8 cellular contexts compared by ENCODE assay signal in genomic region chr5:32172908-32173393, GRCh38. TPM values are rescaled to one million over a fixed set of nuclear protein-coding genes. Genes with fewer than 3 reads are reported as not detected.
A peak's percentile ranks its signal among the peaks of the same experiment; 100 is the strongest.
DNase-seq lines count a peak whose midpoint lies in the region; ATAC-seq and TF ChIP-seq lines count a peak whose summit lies in the region.

No MANE protein-coding gene starts in this region.

- ATAC-seq in right lobe of liver (no peak), HG02840 (IDR thresholded peaks at IDR 0.05; ENCODE audit: low FRiP score, unreplicated experiment) (no peak)

- in situ Hi-C loops in astrocyte of the spinal cord (cut with HindIII; ENCODE audit: low sequenced_read_pairs): no loop called here

- CTCF ChIA-PET in AG04450 (lab: Charles Lee): no interaction called here

- POLR2A ChIA-PET in AG04450 (lab: Yijun Ruan, JAX): interaction anchor here (1.2 kb wide), 1 partner anchor 8 kb away, joined by 5 read pairs; no protein-coding TSS in a partner anchor

- H3K27ac ChIP-seq in AG04450 (ENCODE audit: low read depth, low read length): peak overlapping the region; percentile 82
- H3K27ac ChIP-seq in right lobe of liver: peak overlapping the region; percentile 100
- peak overlapping the region; percentile 98 to 100 (median 99) for H3K27ac ChIP-seq in tibial nerve

- H3K36me3 ChIP-seq in right lobe of liver (peaks cover 0 to 22% (median 11%) of the 10 kb centered on the region in 4 donors), tibial nerve (peaks cover 0 to 16% (median 0%) of the 10 kb centered on the region in 3 donors)

- H3K9me3 ChIP-seq in AG04450 (ENCODE audit: control insufficient read depth, insufficient read depth, low read length): no peaks in the 10 kb centered on the region; the same call in 1 of the 2 replicates
- H3K9me3 ChIP-seq in right lobe of liver: no peaks in the 10 kb centered on the region
- no peaks in the 10 kb centered on the region for H3K9me3 ChIP-seq in tibial nerve

- no peak for DNase-seq in AG04450 (ENCODE audit: low read depth, low spot score)
- DNase-seq in HFF-Myc (ENCODE audit: extremely low read depth, low read depth): no peak
- peak; percentile 68 for DNase-seq in astrocyte of the spinal cord (ENCODE audit: low read depth, low spot score)
- DNase-seq in right lobe of liver: no peak
- DNase-seq in tibial nerve (ENCODE audit: low spot score in 2 of 2): no peak
- DNase-seq in stimulated activated CD4-positive, alpha-beta T cell treated with anti-CD3 and anti-CD28 coated beads, Interleukin-1b, Interleukin-23, amount 100 ng/mL, for 48 hours: no peak
- no peak for DNase-seq in Kasumi-1 (lab: John Stamatoyannopoulos, UW)

- TF ChIP-seq POLR2A in right lobe of liver (IDR thresholded peaks at IDR 0.05): no peak
- TF ChIP-seq POLR2A in tibial nerve (IDR thresholded peaks at IDR 0.05): no peak

- no peak for TF ChIP-seq EP300 in tibial nerve (IDR thresholded peaks at IDR 0.05)

- WGBS in right lobe of liver (ENCODE audit: insufficient coverage, low coverage, low lambda C conversion rate, missing lambda C conversion rate): 0% methylated on average over 9 of the region's 9 CpGs
- 1% methylated on average over 9 of the region's 9 CpGs for WGBS in tibial nerve, 2 donors

- no peaks in the 10 kb centered on the region for H3K27me3 ChIP-seq in AG04450 (ENCODE audit: control insufficient read depth, insufficient read depth, low read length)
- no peaks in the 10 kb centered on the region for H3K27me3 ChIP-seq in right lobe of liver
- H3K27me3 ChIP-seq in tibial nerve: no peaks in the 10 kb centered on the region

- peaks cover 0 to 40% (median 7%) of the 10 kb centered on the region in 4 donors for H3K4me1 ChIP-seq in right lobe of liver
- peaks cover 0 to 57% (median 36%) of the 10 kb centered on the region in 4 donors for H3K4me1 ChIP-seq in tibial nerve

- TF ChIP-seq CTCF in AG04450 (IDR thresholded peaks at IDR 0.05; ENCODE audit: low read depth, low read length) (no peak), HFF-Myc (IDR thresholded peaks at IDR 0.05; ENCODE audit: low read depth, low read length, missing control alignments) (no peak), astrocyte of the spinal cord (IDR thresholded peaks at IDR 0.05; ENCODE audit: low read depth, low read length) (no peak), right lobe of liver (IDR thresholded peaks at IDR 0.05) (no peak), tibial nerve (IDR thresholded peaks at IDR 0.05) (no peak)

- H3K4me3 ChIP-seq in AG04450 (ENCODE audit: low read depth, low read length): peak overlapping the region; percentile 83
- peak overlapping the region; percentile 64 for H3K4me3 ChIP-seq in HFF-Myc (replicated peaks; ENCODE audit: low read depth, low read length)
- H3K4me3 ChIP-seq in astrocyte of the spinal cord (ENCODE audit: low read depth, low read length): peak overlapping the region; percentile 74
- peak overlapping the region; percentile 64 to 82 (median 82) for H3K4me3 ChIP-seq in right lobe of liver
- H3K4me3 ChIP-seq in tibial nerve: peak overlapping the region; percentile 83 to 93 (median 91)

- intact Hi-C loops in right lobe of liver (cut with DNase I): no loop called here

RNA-seq across cellular contexts. Expression of gene GOLPH3, which starts 1.2 kb away (rescaled TPM):
- 63.6 and 80.1 TPM in 2 replicates for polyA plus RNA-seq in AG04450 (2011; rRNA removed)
- polyA minus RNA-seq in AG04450 (2011; rRNA and poly(A)+ RNA removed): 61.8 and 74.2 TPM in 2 replicates
- 100 to 1,000 TPM in 3 of 6 experiments, 10 to 100 TPM in 3; 59.1 to 141 (median 95.9) TPM for total RNA-seq in right lobe of liver
- 100 to 1,000 TPM in 2 of 4 donors, 10 to 100 TPM in 2; 90.6 to 115 (median 102) TPM for total RNA-seq in tibial nerve
